In the genomic region with DNA sequence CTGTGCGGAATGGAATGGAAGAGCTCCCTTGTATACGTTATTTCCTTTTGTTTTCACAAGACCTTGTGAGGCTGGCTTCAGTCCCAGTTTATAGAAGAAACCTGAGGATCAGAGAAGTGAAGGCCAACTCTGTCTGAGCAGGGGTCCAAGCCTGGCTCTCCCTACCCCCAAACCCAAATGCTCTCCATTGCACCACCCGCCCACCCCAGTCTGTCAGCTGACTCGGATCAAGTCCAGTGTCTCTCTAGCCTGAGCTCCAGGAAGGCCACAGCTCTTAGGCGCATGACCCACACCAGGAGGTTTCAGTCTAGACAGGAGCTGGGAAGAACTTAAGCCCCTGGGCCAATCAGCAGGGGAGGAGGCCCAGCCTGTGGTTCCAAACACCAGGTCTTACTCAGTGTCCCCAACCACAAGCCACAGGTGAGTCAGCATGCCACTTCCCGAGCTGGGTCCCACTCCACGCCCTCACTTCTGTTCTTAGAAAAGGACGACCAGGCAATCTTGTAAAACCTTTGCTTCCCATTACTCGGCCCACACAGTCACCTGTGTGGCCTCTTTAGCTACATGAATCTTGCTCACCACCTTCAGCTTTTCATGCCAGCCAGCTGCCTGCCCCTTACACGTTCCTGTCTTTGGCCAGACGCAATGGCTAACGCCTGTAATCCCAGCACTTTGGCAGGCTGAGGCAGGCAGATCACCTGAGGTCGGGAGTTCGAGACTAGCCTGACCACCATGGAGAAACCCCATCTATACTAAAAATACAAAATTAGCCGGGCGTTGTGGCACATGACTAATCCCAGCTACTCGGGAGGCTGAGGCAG, we compare ENCODE assay signal across 9 cellular contexts. TPM values are rescaled to one million over a fixed set of nuclear protein-coding genes. Genes with fewer than 3 reads are reported as not detected.
DNase-seq lines count a peak whose midpoint lies in the region; TF ChIP-seq lines count a peak whose summit lies in the region.
"Had no signal": no experiment of that assay in that cellular context is flagged by ENCODE, and none has a peak within 500 bp of the region (broad histone marks: within the 10 kb centered on the region; RNA-seq: fewer than 3 reads in every experiment).

No MANE protein-coding gene starts in this region.

- peaks cover 44% of the 10 kb centered on the region for H3K4me1 Mint-ChIP-seq in Calu3 (ENCODE audit: low read depth, unreplicated experiment)

- DNase-seq in Calu3 (peak; percentile 89), HCEC 1CT (peak; percentile 50), NOMO-1 treated with dmso at 0.1 percent for 144 hours (lab: John Stamatoyannopoulos, UW; ENCODE audit: unreplicated experiment) (peak; percentile 65), foreskin fibroblast (peak; percentile 61 to 62), DMS153 (lab: John Stamatoyannopoulos, UW) (no peak), D341Med (ENCODE audit: low spot score) (no peak)
- peak; percentile 84 for DNase-seq in activated T-cell treated with anti-CD3 and anti-CD28 coated beads, Interleukin-2, amount 50 U/mL, for 1 hour
- peak; percentile 77 to 88 for DNase-seq in stimulated activated CD4-positive, alpha-beta T cell treated with anti-CD3 and anti-CD28 coated beads, Interleukin-1b, Interleukin-23, amount 100 ng/mL, for 4 hours (ENCODE audit: low read depth in 2 of 2)

- no TSS peak for BruUV-seq in Calu3 (replicated peaks; lab: Mats Ljungman, UMichigan)

- CTCF ChIA-PET in Calu3 (lab: Charles Lee): interaction anchor here (0.9 to 3.9 kb wide), 8 partner anchors 11 to 115 kb away, joined by 3 to 21 read pairs (median 6); a partner anchor contains a TSS

- peaks cover 49% of the 10 kb centered on the region for H3K36me3 Mint-ChIP-seq in Calu3 (ENCODE audit: insufficient read depth, unreplicated experiment)

- H3K4me3 ChIP-seq in foreskin fibroblast (ENCODE audit: low read depth in 1 of 2, low read length in 2 of 2): no peak overlapping the region

- H3K27me3 Mint-ChIP-seq in Calu3 (ENCODE audit: unreplicated experiment): no peaks in the 10 kb centered on the region

- intact Hi-C loops in Calu3 (cut with micrococcal nuclease; ENCODE audit: unreplicated experiment): no loop called here

- H3K4me3 Mint-ChIP-seq in Calu3 (ENCODE audit: low read depth, unreplicated experiment): peak overlapping the region; percentile 47

- no peak for TF ChIP-seq CTCF in Calu3 (IDR thresholded peaks at IDR 0.05; ENCODE audit: unreplicated experiment)
- TF ChIP-seq CTCF in foreskin fibroblast (IDR thresholded peaks at IDR 0.05; ENCODE audit: low read depth, low read length): no peak

- H3K9me3 Mint-ChIP-seq in Calu3 (ENCODE audit: low read depth, unreplicated experiment): no peaks in the 10 kb centered on the region

- peak overlapping the region; percentile 96 for H3K27ac Mint-ChIP-seq in Calu3 (ENCODE audit: unreplicated experiment)

RNA-seq across cellular contexts. Expression of a gene that starts 27.8 kb away (rescaled TPM):
- 53.2 and 56.6 TPM in 2 replicates for total RNA-seq in Calu3 (2022)

RNA-seq across cellular contexts. Expression of a gene that starts 30.2 kb away (rescaled TPM):
- 217 and 293 TPM in 2 replicates for total RNA-seq in Calu3 (2022)

RNA-seq across cellular contexts. Expression of a gene that starts 44.1 kb away (rescaled TPM):
- total RNA-seq in Calu3 (2022): 48.4 and 72.1 TPM in 2 replicates

RNA-seq across cellular contexts. Expression of a gene that starts 57.1 kb away (rescaled TPM):
- 0.92 and 0.95 TPM in 2 replicates for total RNA-seq in Calu3 (2022)
- total RNA-seq: pulmonary artery endothelial cell had no signal

Comparison
In these comparisons a context has a peak if more than half of its experiments do, and no peak if none do; other contexts are left out.
1. DNase-seq: peak in Calu3 (single experiment), HCEC 1CT (single experiment), NOMO-1 treated with dmso at 0.1 percent for 144 hours (single experiment), activated T-cell treated with anti-CD3 and anti-CD28 coated beads, Interleukin-2, amount 50 U/mL, for 1 hour (single experiment), foreskin fibroblast (2 of 2) and stimulated activated CD4-positive, alpha-beta T cell treated with anti-CD3 and anti-CD28 coated beads, Interleukin-1b, Interleukin-23, amount 100 ng/mL, for 4 hours (2 of 2); none in DMS153 (single experiment) and D341Med (single experiment).